ENCODE assay signal across 8 cellular contexts in genomic region chr1:27341525-27342252, GRCh38. TPM values are rescaled to one million over a fixed set of nuclear protein-coding genes. Genes with fewer than 3 reads are reported as not detected.
DNase-seq lines count a peak whose midpoint lies in the region; ATAC-seq and TF ChIP-seq lines count a peak whose summit lies in the region.

A gene with protein sequence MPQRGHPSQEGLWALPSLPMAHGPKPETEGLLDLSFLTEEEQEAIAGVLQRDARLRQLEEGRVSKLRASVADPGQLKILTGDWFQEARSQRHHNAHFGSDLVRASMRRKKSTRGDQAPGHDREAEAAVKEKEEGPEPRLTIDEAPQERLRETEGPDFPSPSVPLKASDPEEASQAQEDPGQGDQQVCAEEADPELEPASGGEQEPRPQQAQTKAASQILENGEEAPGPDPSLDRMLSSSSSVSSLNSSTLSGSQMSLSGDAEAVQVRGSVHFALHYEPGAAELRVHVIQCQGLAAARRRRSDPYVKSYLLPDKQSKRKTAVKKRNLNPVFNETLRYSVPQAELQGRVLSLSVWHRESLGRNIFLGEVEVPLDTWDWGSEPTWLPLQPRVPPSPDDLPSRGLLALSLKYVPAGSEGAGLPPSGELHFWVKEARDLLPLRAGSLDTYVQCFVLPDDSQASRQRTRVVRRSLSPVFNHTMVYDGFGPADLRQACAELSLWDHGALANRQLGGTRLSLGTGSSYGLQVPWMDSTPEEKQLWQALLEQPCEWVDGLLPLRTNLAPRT (plus strand): TSS chr1:27342022. CDS start chr1:27345335, 3,313 bp downstream.

- intact Hi-C loops in upper lobe of right lung (cut with DNase I): no loop called here

- DNase-seq in NCI-H774 (lab: John Stamatoyannopoulos, UW): peak; percentile 1
- peak; percentile 72 for DNase-seq in activated CD4-positive, alpha-beta T cell treated with anti-CD3 and anti-CD28 coated beads, Interleukin-2, amount 10 ng/mL, durations not matched to agents 7 days and 5 days
- peak; percentile 86 for DNase-seq in upper lobe of right lung
- no peak for DNase-seq in NCI-H748 (lab: John Stamatoyannopoulos, UW; ENCODE audit: unreplicated experiment)

- H3K4me3 ChIP-seq in GM08714 (ENCODE audit: low read length) (peak within 1 kb of the TSS; percentile 68; the same call in 1 of the 2 replicates), ectodermal cell (ENCODE audit: insufficient read depth, low read depth, low read length) (peak within 1 kb of the TSS; percentile 29), mononuclear cell (ENCODE audit: low read length) (peak within 1 kb of the TSS; percentile 70), upper lobe of right lung (peak within 1 kb of the TSS; percentile 62)

- CTCF ChIA-PET in activated CD4-positive, alpha-beta T cell treated with anti-CD3 and anti-CD28 coated beads, Interleukin-2, amount 10 ng/mL, durations not matched to agents 7 days and 5 days (lab: Charles Lee): interaction anchor here (0.6 to 9.0 kb wide), 6 partner anchors 9 to 47 kb away, joined by 3 to 68 read pairs (median 4); partner anchors contain the start of gene MAP3K6

- POLR2A ChIA-PET in activated CD4-positive, alpha-beta T cell treated with anti-CD3 and anti-CD28 coated beads, Interleukin-2, amount 10 ng/mL, durations not matched to agents 7 days and 5 days (lab: Charles Lee): no interaction called here

- H3K36me3 ChIP-seq in ectodermal cell (ENCODE audit: control insufficient read depth, insufficient read depth, low read length): peaks cover 3% of the 10 kb centered on the region
- peaks cover 4% of the 10 kb centered on the region for H3K36me3 ChIP-seq in upper lobe of right lung

- H3K4me1 ChIP-seq in ectodermal cell (ENCODE audit: control insufficient read depth, insufficient read depth, low read length) (peaks cover 43% of the 10 kb centered on the region), mononuclear cell (ENCODE audit: insufficient read depth, low read length) (peaks cover 59% of the 10 kb centered on the region), upper lobe of right lung (peaks cover 8% of the 10 kb centered on the region)

- TF ChIP-seq CTCF in upper lobe of right lung (IDR thresholded peaks at IDR 0.05): no peak

- ATAC-seq in HG02885 (IDR thresholded peaks at IDR 0.05; ENCODE audit: poor library complexity, unreplicated experiment) (peak; percentile 62), upper lobe of right lung (peak; percentile 82)

- no peaks in the 10 kb centered on the region for H3K9me3 Mint-ChIP-seq in activated CD4-positive, alpha-beta T cell treated with anti-CD3 and anti-CD28 coated beads, Interleukin-2, amount 10 ng/mL, durations not matched to agents 7 days and 5 days

- H3K27me3 ChIP-seq in ectodermal cell (ENCODE audit: control insufficient read depth, insufficient read depth, low read length, poor library complexity, severe bottlenecking): no peaks in the 10 kb centered on the region
- no peaks in the 10 kb centered on the region for H3K27me3 ChIP-seq in mononuclear cell (ENCODE audit: insufficient read depth, low read length)
- no peaks in the 10 kb centered on the region for H3K27me3 ChIP-seq in upper lobe of right lung

- H3K27me3 Mint-ChIP-seq in activated CD4-positive, alpha-beta T cell treated with anti-CD3 and anti-CD28 coated beads, Interleukin-2, amount 10 ng/mL, durations not matched to agents 7 days and 5 days: no peaks in the 10 kb centered on the region

- peaks cover 44% of the 10 kb centered on the region for H3K4me1 Mint-ChIP-seq in activated CD4-positive, alpha-beta T cell treated with anti-CD3 and anti-CD28 coated beads, Interleukin-2, amount 10 ng/mL, durations not matched to agents 7 days and 5 days

- peak within 1 kb of the TSS; percentile 89 for H3K27ac Mint-ChIP-seq in activated CD4-positive, alpha-beta T cell treated with anti-CD3 and anti-CD28 coated beads, Interleukin-2, amount 10 ng/mL, durations not matched to agents 7 days and 5 days

- 24 to 26% methylated on average over 22 of the region's 22 CpGs for WGBS in ectodermal cell, 2 experiments

- H3K36me3 Mint-ChIP-seq in activated CD4-positive, alpha-beta T cell treated with anti-CD3 and anti-CD28 coated beads, Interleukin-2, amount 10 ng/mL, durations not matched to agents 7 days and 5 days (ENCODE audit: low read depth): peaks cover 19% of the 10 kb centered on the region

- no peaks in the 10 kb centered on the region for H3K9me3 ChIP-seq in ectodermal cell (ENCODE audit: control insufficient read depth, low read length)
- no peaks in the 10 kb centered on the region for H3K9me3 ChIP-seq in mononuclear cell (ENCODE audit: low read depth, low read length)
- H3K9me3 ChIP-seq in upper lobe of right lung: no peaks in the 10 kb centered on the region

- H3K4me3 Mint-ChIP-seq in activated CD4-positive, alpha-beta T cell treated with anti-CD3 and anti-CD28 coated beads, Interleukin-2, amount 10 ng/mL, durations not matched to agents 7 days and 5 days: peak within 1 kb of the TSS; percentile 84

- H3K27ac ChIP-seq in ectodermal cell (ENCODE audit: insufficient read depth, low read depth, low read length, poor library complexity, severe bottlenecking): no peak within 1 kb of the TSS
- H3K27ac ChIP-seq in upper lobe of right lung: peak within 1 kb of the TSS; percentile 82

RNA-seq across cellular contexts. Expression of the gene that starts here (rescaled TPM):
- total RNA-seq in activated CD4-positive, alpha-beta T cell treated with anti-CD3 and anti-CD28 coated beads, Interleukin-2, amount 10 ng/mL, durations not matched to agents 7 days and 5 days: 100 to 1,000 TPM in 1 of 2 experiments, 10 to 100 TPM in 1; 83.5 to 106 TPM
- polyA plus RNA-seq in ectodermal cell (2013, experiment 1 of 4): 12.0 TPM
- 12.4 TPM for polyA plus RNA-seq in ectodermal cell (2013, experiment 2 of 4)
- polyA plus RNA-seq in ectodermal cell (2013, experiment 3 of 4): 12.6 TPM
- polyA plus RNA-seq in ectodermal cell (2013, experiment 4 of 4): 14.8 TPM
- total RNA-seq in mononuclear cell (44.3 TPM), upper lobe of right lung (30.6 TPM)
